Comparison of ENCODE assay signal across 21 cellular contexts in the genomic region with DNA sequence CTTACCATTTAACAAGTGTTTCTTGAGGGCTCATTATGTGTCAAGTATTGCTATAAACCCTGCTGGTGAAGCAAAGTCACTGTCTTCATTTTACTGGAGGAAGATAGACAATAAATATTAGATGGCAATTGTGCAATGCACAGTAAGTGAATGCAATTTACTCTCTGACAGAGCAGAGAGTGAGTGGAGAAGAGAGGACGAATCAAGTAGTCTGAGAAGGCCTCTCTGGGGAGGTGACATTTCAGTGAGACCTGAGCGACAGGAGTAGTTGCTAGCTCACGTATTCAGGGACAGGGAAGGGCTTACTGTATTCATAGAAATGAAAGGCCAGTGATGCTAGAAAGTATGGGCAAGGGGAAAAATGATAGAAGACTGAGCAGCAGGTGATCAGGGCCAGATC. TPM values are rescaled to one million over a fixed set of nuclear protein-coding genes. Genes with fewer than 3 reads are reported as not detected.
"Had no signal": no experiment of that assay in that cellular context is flagged by ENCODE, and none has a peak within 500 bp of the region (broad histone marks: within the 10 kb centered on the region; RNA-seq: fewer than 3 reads in every experiment).

No MANE protein-coding gene starts in this region.

- H3K4me3 ChIP-seq: breast epithelium had no signal

- H3K4me3 Mint-ChIP-seq: activated CD8-positive, alpha-beta memory T cell treated with anti-CD3 and anti-CD28 coated beads, Interleukin-2, amount 10 ng/mL, durations not matched to agents 7 days and 5 days; activated T-cell treated with anti-CD3 and anti-CD28 coated beads, Interleukin-2, amount 50 U/mL, for 24 hours; activated T-helper 1 cell treated with anti-CD3 and anti-CD28 coated beads, Interleukin-12 subunit alpha, Interleukin-12 subunit beta, Interleukin-2, Interleukin-4 antibody, amounts not matched to agents 30 ng/mL and 10 ng/mL and 1 ng/mL, durations not matched to agents 14 hours and 24 hours and 36 hours; T-helper 17 cell had no signal

- H3K9me3 ChIP-seq: breast epithelium had no signal

- H3K27ac ChIP-seq: breast epithelium had no signal

- H3K36me3 Mint-ChIP-seq: WTC11 had no signal

- H3K36me3 ChIP-seq: breast epithelium had no signal

- H3K27ac Mint-ChIP-seq: activated CD8-positive, alpha-beta memory T cell treated with anti-CD3 and anti-CD28 coated beads, Interleukin-2, amount 10 ng/mL, durations not matched to agents 7 days and 5 days; activated naive CD4-positive, alpha-beta T cell treated with anti-CD3 and anti-CD28 coated beads, Interleukin-2, amount 50 U/mL, for 24 hours; activated T-cell treated with anti-CD3 and anti-CD28 coated beads, Interleukin-2, amount 50 U/mL, for 24 hours; activated T-helper 1 cell treated with anti-CD3 and anti-CD28 coated beads, Interleukin-12 subunit alpha, Interleukin-12 subunit beta, Interleukin-2, Interleukin-4 antibody, amounts not matched to agents 30 ng/mL and 10 ng/mL and 1 ng/mL, durations not matched to agents 14 hours and 24 hours and 36 hours; T-helper 17 cell; WTC11 had no signal

- DNase-seq: activated CD4-positive, alpha-beta T cell treated with anti-CD3 and anti-CD28 coated beads for 48 hours; activated CD4-positive, alpha-beta T cell treated with anti-CD3 and anti-CD28 coated beads, Interleukin-2, amount 50 U/mL, for 4 hours; activated CD4-positive, CD25-positive, alpha-beta regulatory T cell treated with anti-CD3 and anti-CD28 coated beads, Interleukin-2, amount 50 U/mL, for 72 hours; activated CD8-positive, alpha-beta memory T cell treated with anti-CD3 and anti-CD28 coated beads, Interleukin-2, amount 10 ng/mL, durations not matched to agents 7 days and 5 days; activated effector memory CD4-positive, alpha-beta T cell treated with Interleukin-2 at 50 U/mL for 16 hours; activated naive CD4-positive, alpha-beta T cell; activated T-cell treated with anti-CD3 and anti-CD28 coated beads, Interleukin-2, amount 50 U/mL, for 24 hours; aorta; NCI-H1048; NCI-H1694; NCI-H2029 treated with DMSO at 0.1 percent for 48 hours; NCI-H226; NCI-H510A; SIG-M5; T-helper 17 cell; T-helper 9 cell had no signal

- H3K9me3 Mint-ChIP-seq: activated T-cell treated with anti-CD3 and anti-CD28 coated beads, Interleukin-2, amount 50 U/mL, for 24 hours; activated T-helper 1 cell treated with anti-CD3 and anti-CD28 coated beads, Interleukin-12 subunit alpha, Interleukin-12 subunit beta, Interleukin-2, Interleukin-4 antibody, amounts not matched to agents 30 ng/mL and 10 ng/mL and 1 ng/mL, durations not matched to agents 14 hours and 24 hours and 36 hours; WTC11 had no signal

RNA-seq across cellular contexts. Expression of a gene that starts 1.2 kb away (rescaled TPM):
- total RNA-seq: activated CD8-positive, alpha-beta memory T cell treated with anti-CD3 and anti-CD28 coated beads, Interleukin-2, amount 10 ng/mL, durations not matched to agents 7 days and 5 days; activated T-helper 1 cell treated with anti-CD3 and anti-CD28 coated beads, Interleukin-12 subunit alpha, Interleukin-12 subunit beta, Interleukin-2, Interleukin-4 antibody, amounts not matched to agents 30 ng/mL and 10 ng/mL and 1 ng/mL, durations not matched to agents 14 hours and 24 hours and 36 hours; OCI-LY7; T-helper 17 cell had no signal
